ENCODE assay signal across 3 cellular contexts in genomic region chr3:34174740-34175139, GRCh38.
TF ChIP-seq lines count a peak whose summit lies in the region.

No MANE protein-coding gene starts in this region.

TF ChIP-seq in GM23338, 12 proteins besides CTCF, POLR2A, EP300 and RAD21 (continues in another document):
- no peak for TF ChIP-seq POLR2AphosphoS5 (IDR thresholded peaks at IDR 0.05; ENCODE audit: low read depth)
- TF ChIP-seq EZH2 (IDR thresholded peaks at IDR 0.05; ENCODE audit: low read depth, unreplicated experiment) = no peak
- no peak for TF ChIP-seq JUNB (IDR thresholded peaks at IDR 0.05; ENCODE audit: unreplicated experiment)
- TF ChIP-seq ZNF462 (CRISPR knock-in tag; IDR thresholded peaks at IDR 0.05) = no peak
- TF ChIP-seq NANOG (IDR thresholded peaks at IDR 0.05; ENCODE audit: borderline replicate concordance) = no peak

TF ChIP-seq in H1, 55 proteins besides CTCF, POLR2A, EP300 and RAD21:
- no peak for TF ChIP-seq RNF2 (IDR thresholded peaks at IDR 0.05; ENCODE audit: borderline replicate concordance, low read depth, low read length, missing control alignments, poor library complexity, severe bottlenecking)
- no peak for TF ChIP-seq CEBPB (IDR thresholded peaks at IDR 0.05; ENCODE audit: low read depth, low read length)
- no peak for TF ChIP-seq SAP30 (IDR thresholded peaks at IDR 0.05; ENCODE audit: insufficient read depth, insufficient replicate concordance, low read length)
- TF ChIP-seq KDM4A (IDR thresholded peaks at IDR 0.05; ENCODE audit: low read depth, low read length, severe bottlenecking) = no peak
- no peak for TF ChIP-seq KDM1A (IDR thresholded peaks at IDR 0.05; ENCODE audit: borderline replicate concordance, low read length)
- no peak for TF ChIP-seq CHD1 (IDR thresholded peaks at IDR 0.05; ENCODE audit: low read depth, low read length)
- no peak for TF ChIP-seq PHF8 (conservative IDR thresholded peaks at IDR 0.05; ENCODE audit: low read depth, low read length)
- no peak for TF ChIP-seq RBBP5 (IDR thresholded peaks at IDR 0.05; ENCODE audit: borderline replicate concordance, low read depth, low read length)

TF ChIP-seq in SK-N-SH treated with all-trans-retinoic acid at 6 μM for 48 hours, 23 proteins besides CTCF, POLR2A, EP300 and RAD21:
- no peak for TF ChIP-seq ZC3H10 (CRISPR knock-in tag; IDR thresholded peaks at IDR 0.05)
- TF ChIP-seq ISL1 (CRISPR knock-in tag; IDR thresholded peaks at IDR 0.05) = no peak
- TF ChIP-seq TCF4 (CRISPR knock-in tag; IDR thresholded peaks at IDR 0.05; ENCODE audit: borderline replicate concordance) = no peak
- TF ChIP-seq ESRRG (CRISPR knock-in tag; IDR thresholded peaks at IDR 0.05) = no peak
- TF ChIP-seq POU6F1 (CRISPR knock-in tag; IDR thresholded peaks at IDR 0.05; ENCODE audit: borderline replicate concordance, low read depth) = no peak
- no peak for TF ChIP-seq CSDC2 (CRISPR knock-in tag; IDR thresholded peaks at IDR 0.05)
- no peak for TF ChIP-seq PATZ1 (CRISPR knock-in tag; IDR thresholded peaks at IDR 0.05; ENCODE audit: borderline replicate concordance)
- no peak for TF ChIP-seq PPARA (CRISPR knock-in tag; IDR thresholded peaks at IDR 0.05; ENCODE audit: borderline replicate concordance)
- TF ChIP-seq BACH2 (CRISPR knock-in tag; IDR thresholded peaks at IDR 0.05; ENCODE audit: borderline replicate concordance) = no peak
- TF ChIP-seq SNAI2 (CRISPR knock-in tag; IDR thresholded peaks at IDR 0.05) = no peak
